ENCODE assay signal across 1 cellular context in genomic region chr18:58960946-58961722, GRCh38.
TF ChIP-seq lines count a peak whose summit lies in the region.

No MANE protein-coding gene starts in this region.

TF ChIP-seq in SK-N-SH, 30 proteins besides CTCF, POLR2A, EP300 and RAD21 (continued from another document):
- TF ChIP-seq SMC3 (IDR thresholded peaks at IDR 0.05; ENCODE audit: low read depth, low read length) (no peak), FOXM1 (IDR thresholded peaks at IDR 0.05; ENCODE audit: low read depth) (no peak), NFIC (IDR thresholded peaks at IDR 0.05; ENCODE audit: borderline replicate concordance) (no peak), TEAD4 (IDR thresholded peaks at IDR 0.05; ENCODE audit: borderline replicate concordance, insufficient read depth) (no peak), NRF1 (IDR thresholded peaks at IDR 0.05; ENCODE audit: low read depth, low read length) (no peak), CHD2 (IDR thresholded peaks at IDR 0.05; ENCODE audit: low read length, partially characterized antibody) (no peak), TAF1 (IDR thresholded peaks at IDR 0.05; ENCODE audit: borderline replicate concordance, low read depth, low read length) (no peak)
TF ChIP-seq in SK-N-SH: peak in this region for 0.
